In genomic region chr9:93024646-93024910, GRCh38 we compare ENCODE assay signal across 22 cellular contexts. TPM values are rescaled to one million over a fixed set of nuclear protein-coding genes. Genes with fewer than 3 reads are reported as not detected.
DNase-seq lines count a peak whose midpoint lies in the region; ATAC-seq and TF ChIP-seq lines count a peak whose summit lies in the region.
"Had no signal": no experiment of that assay in that cellular context is flagged by ENCODE, and none has a peak within 500 bp of the region (broad histone marks: within the 10 kb centered on the region; RNA-seq: fewer than 3 reads in every experiment).

No MANE protein-coding gene starts in this region.

- TF ChIP-seq CTCF in upper lobe of right lung (IDR thresholded peaks at IDR 0.05), result no peak

- peaks cover 53% of the 10 kb centered on the region for H3K36me3 Mint-ChIP-seq in T-cell
- H3K36me3 Mint-ChIP-seq in dendritic cell treated with granulocyte-macrophage colony-stimulating factor and Interleukin-4, amounts not matched to agents 40 ng/mL and 50 ng/mL, for 4 days (ENCODE audit: low read depth), result peaks cover 98% of the 10 kb centered on the region
- H3K36me3 Mint-ChIP-seq in stimulated activated memory B cell treated with anti-CD40 and anti-IgM and Interleukin-4, amounts not matched to agents 10 μg/mL and 1 μg/mL and 100 μg/mL, for 72 hours, result peaks cover 49% of the 10 kb centered on the region

- no peak overlapping the region for H3K27ac ChIP-seq in upper lobe of right lung
- H3K27ac ChIP-seq: esophagus squamous epithelium, gastroesophageal sphincter, lower lobe of right lung, right atrium auricular region, testis had no signal

- CTCF ChIA-PET in T-cell (lab: Charles Lee), result interaction anchor here in 1 of 2 donors (1.1 kb wide), 1 partner anchor 84 kb away, joined by 3 read pairs; no protein-coding TSS in a partner anchor

- H3K4me1 Mint-ChIP-seq in T-cell, result peaks cover 81 to 93% (median 84%) of the 10 kb centered on the region in 3 donors
- H3K4me1 Mint-ChIP-seq in dendritic cell treated with granulocyte-macrophage colony-stimulating factor and Interleukin-4, amounts not matched to agents 40 ng/mL and 50 ng/mL, for 4 days (ENCODE audit: low read depth), result peaks cover 57% of the 10 kb centered on the region
- peaks cover 55% of the 10 kb centered on the region for H3K4me1 Mint-ChIP-seq in stimulated activated memory B cell treated with anti-CD40 and anti-IgM and Interleukin-4, amounts not matched to agents 10 μg/mL and 1 μg/mL and 100 μg/mL, for 72 hours

- DNase-seq in activated effector memory CD4-positive, alpha-beta T cell treated with anti-CD3 and anti-CD28 coated beads, Interleukin-2, amount 50 U/mL, for 16 hours, result peak; percentile 62
- DNase-seq in activated effector memory CD4-positive, alpha-beta T cell treated with Interleukin-2 at 50 U/mL for 16 hours, result no peak
- DNase-seq in T-cell, result no peak
- DNase-seq in upper lobe of right lung, result no peak
- no peak for DNase-seq in NCI-H2171 (lab: John Stamatoyannopoulos, UW)
- no peak for DNase-seq in HuH-7.5 (ENCODE audit: low spot score)
- DNase-seq: activated CD4-positive, alpha-beta T cell treated with anti-CD3 and anti-CD28 coated beads, Interleukin-2, amount 50 U/mL, for 1 hour; activated T-cell treated with anti-CD3 and anti-CD28 coated beads, Interleukin-2, amount 50 U/mL, for 4 hours; aorta; central memory CD4-positive, alpha-beta T cell; effector CD8-positive, alpha-beta T cell; esophagus squamous epithelium; H9; Karpas-422; lower lobe of right lung; NCI-H2029 had no signal

- H3K4me3 ChIP-seq in upper lobe of right lung, result no peak overlapping the region
- H3K4me3 ChIP-seq: esophagus squamous epithelium, gastroesophageal sphincter, lower lobe of right lung, right atrium auricular region, testis had no signal

- H3K4me3 Mint-ChIP-seq in T-cell, result peak overlapping the region in 1 of 3 donors; percentile 68
- H3K4me3 Mint-ChIP-seq in dendritic cell treated with granulocyte-macrophage colony-stimulating factor and Interleukin-4, amounts not matched to agents 40 ng/mL and 50 ng/mL, for 4 days, result no peak overlapping the region
- no peak overlapping the region for H3K4me3 Mint-ChIP-seq in stimulated activated memory B cell treated with anti-CD40 and anti-IgM and Interleukin-4, amounts not matched to agents 10 μg/mL and 1 μg/mL and 100 μg/mL, for 72 hours
- H3K4me3 Mint-ChIP-seq: activated T-cell treated with anti-CD3 and anti-CD28 coated beads, Interleukin-2, amount 50 U/mL, for 4 hours; H9 had no signal

- ATAC-seq in T-cell (replicated peaks in 1 of 4), result no peak
- no peak for ATAC-seq in stimulated activated memory B cell treated with anti-CD40 and anti-IgM and Interleukin-4, amounts not matched to agents 10 μg/mL and 1 μg/mL and 100 μg/mL, for 72 hours
- ATAC-seq in upper lobe of right lung, result no peak
- ATAC-seq: lower lobe of right lung had no signal

- H3K27me3 ChIP-seq in upper lobe of right lung, result no peaks in the 10 kb centered on the region
- H3K27me3 ChIP-seq: esophagus squamous epithelium, gastroesophageal sphincter, right atrium auricular region, testis had no signal

- H3K4me1 ChIP-seq in upper lobe of right lung, result no peaks in the 10 kb centered on the region
- H3K4me1 ChIP-seq: esophagus squamous epithelium, gastroesophageal sphincter, right atrium auricular region had no signal

- H3K9me3 ChIP-seq in upper lobe of right lung, result no peaks in the 10 kb centered on the region
- H3K9me3 ChIP-seq: esophagus squamous epithelium, gastroesophageal sphincter, lower lobe of right lung, right atrium auricular region, testis had no signal

- H3K27ac Mint-ChIP-seq in T-cell, result peak overlapping the region; percentile 96 to 99
- peak overlapping the region; percentile 47 for H3K27ac Mint-ChIP-seq in dendritic cell treated with granulocyte-macrophage colony-stimulating factor and Interleukin-4, amounts not matched to agents 40 ng/mL and 50 ng/mL, for 4 days
- H3K27ac Mint-ChIP-seq in stimulated activated memory B cell treated with anti-CD40 and anti-IgM and Interleukin-4, amounts not matched to agents 10 μg/mL and 1 μg/mL and 100 μg/mL, for 72 hours, result peak overlapping the region; percentile 59

- H3K9me3 Mint-ChIP-seq in T-cell, result no peaks in the 10 kb centered on the region
- H3K9me3 Mint-ChIP-seq in dendritic cell treated with granulocyte-macrophage colony-stimulating factor and Interleukin-4, amounts not matched to agents 40 ng/mL and 50 ng/mL, for 4 days, result no peaks in the 10 kb centered on the region
- H3K9me3 Mint-ChIP-seq in stimulated activated memory B cell treated with anti-CD40 and anti-IgM and Interleukin-4, amounts not matched to agents 10 μg/mL and 1 μg/mL and 100 μg/mL, for 72 hours, result no peaks in the 10 kb centered on the region
- H3K9me3 Mint-ChIP-seq: activated T-cell treated with anti-CD3 and anti-CD28 coated beads, Interleukin-2, amount 50 U/mL, for 4 hours; H9 had no signal

- intact Hi-C loops in dendritic cell treated with granulocyte-macrophage colony-stimulating factor and Interleukin-4, amounts not matched to agents 40 ng/mL and 50 ng/mL, for 4 days (cut with micrococcal nuclease), result no loop called here
- intact Hi-C loops in upper lobe of right lung (cut with DNase I), result no loop called here

- H3K36me3 ChIP-seq in upper lobe of right lung, result peaks cover 17% of the 10 kb centered on the region
- H3K36me3 ChIP-seq: gastroesophageal sphincter, right atrium auricular region had no signal

- no peaks in the 10 kb centered on the region for H3K27me3 Mint-ChIP-seq in T-cell
- no peaks in the 10 kb centered on the region for H3K27me3 Mint-ChIP-seq in dendritic cell treated with granulocyte-macrophage colony-stimulating factor and Interleukin-4, amounts not matched to agents 40 ng/mL and 50 ng/mL, for 4 days
- H3K27me3 Mint-ChIP-seq in stimulated activated memory B cell treated with anti-CD40 and anti-IgM and Interleukin-4, amounts not matched to agents 10 μg/mL and 1 μg/mL and 100 μg/mL, for 72 hours, result no peaks in the 10 kb centered on the region

- POLR2A ChIA-PET in T-cell (lab: Charles Lee), result no interaction called here

RNA-seq across cellular contexts. Expression of gene SUSD3, which starts 33.9 kb away (rescaled TPM):
- total RNA-seq in T-cell (10 to 100 TPM; 39.6 to 79.2 (median 71.2) TPM), upper lobe of right lung (4.8 TPM)
- total RNA-seq: osteocyte had no signal

Comparison
In these comparisons a context has a peak if more than half of its experiments do, and no peak if none do; other contexts are left out.
1. H3K27ac Mint-ChIP-seq: peak in every context shown above with its lines; median percentile 98 in T-cell; 59 in stimulated activated memory B cell treated with anti-CD40 and anti-IgM and Interleukin-4, amounts not matched to agents 10 μg/mL and 1 μg/mL and 100 μg/mL, for 72 hours; 47 in dendritic cell treated with granulocyte-macrophage colony-stimulating factor and Interleukin-4, amounts not matched to agents 40 ng/mL and 50 ng/mL, for 4 days.